ENCODE assay signal across 18 cellular contexts in genomic region chr11:115544422-115544821, GRCh38.
DNase-seq lines count a peak whose midpoint lies in the region; ATAC-seq lines count a peak whose summit lies in the region.
"Had no signal": no experiment of that assay in that cellular context is flagged by ENCODE, and none has a peak within 500 bp of the region (broad histone marks: within the 10 kb centered on the region; RNA-seq: fewer than 3 reads in every experiment).

No MANE protein-coding gene starts in this region.

- DNase-seq in COLO668 (lab: John Stamatoyannopoulos, UW; ENCODE audit: unreplicated experiment) (peak; percentile 21), NCI-H1092 (lab: John Stamatoyannopoulos, UW) (peak; percentile 25), NCI-H2196 (lab: John Stamatoyannopoulos, UW; ENCODE audit: unreplicated experiment) (peak; percentile 48), iPS-NIHi11 (ENCODE audit: low spot score) (peak; percentile 9), T-helper 1 cell (no peak), EL (no peak)
- DNase-seq: CD4-positive, CD25-positive, alpha-beta regulatory T cell; DND-41; GF-D8; GM23248; HCEC 1CT; NCI-H1436; NCI-H2171 treated with DMSO at 0.1 percent for 48 hours; NCI-H524 treated with DMSO at 0.1 percent for 48 hours; RPMI8226; SJCRH30; T-helper 2 cell had no signal

- no peak for ATAC-seq in GM19455 (IDR thresholded peaks at IDR 0.05; ENCODE audit: unreplicated experiment)

Comparison
In these comparisons a context has a peak if more than half of its experiments do, and no peak if none do; other contexts are left out.
1. DNase-seq: peak in COLO668 (single experiment), NCI-H1092 (single experiment), NCI-H2196 (single experiment) and iPS-NIHi11 (single experiment); none in T-helper 1 cell (0 of 5) and EL (single experiment).